In the genomic region with DNA sequence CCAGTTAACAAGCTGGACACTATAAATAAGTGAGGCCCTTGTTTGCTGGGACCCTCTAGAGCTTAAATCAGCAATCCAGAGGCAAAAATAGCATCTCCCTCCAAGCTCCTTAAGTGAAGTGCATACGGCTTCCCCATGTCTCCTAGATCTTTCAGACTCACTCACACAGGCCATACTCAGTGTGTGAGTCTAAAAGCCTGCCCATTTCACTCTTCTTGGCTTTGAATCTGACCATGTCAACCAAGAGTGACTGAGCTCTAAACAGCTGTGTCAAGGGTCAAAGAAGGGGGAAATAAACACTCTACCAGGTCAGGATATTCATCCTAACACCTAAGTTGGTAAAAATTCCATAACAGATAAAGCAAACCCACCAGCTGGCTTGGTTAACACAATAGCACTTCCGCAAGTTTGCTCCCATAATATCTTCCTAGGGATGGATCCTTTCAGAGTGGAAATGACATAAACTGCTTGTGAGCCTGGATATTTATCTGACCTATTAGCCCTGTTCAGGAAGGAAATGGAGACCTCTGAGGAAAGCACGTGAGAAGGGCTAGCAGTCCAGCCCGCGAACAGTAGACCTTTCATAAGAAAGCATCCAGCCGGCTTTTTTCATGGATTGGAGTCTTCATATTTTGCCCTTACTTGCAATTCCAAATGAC, we compare ENCODE assay signal across 17 cellular contexts.
DNase-seq lines count a peak whose midpoint lies in the region; ATAC-seq, FAIRE-seq and TF ChIP-seq lines count a peak whose summit lies in the region.
"Had no signal": no experiment of that assay in that cellular context is flagged by ENCODE, and none has a peak within 500 bp of the region (broad histone marks: within the 10 kb centered on the region; RNA-seq: fewer than 3 reads in every experiment).

No MANE protein-coding gene starts in this region.

- POLR2A ChIA-PET in Panc1 (lab: Charles Lee) (no interaction called here), endothelial cell of umbilical vein (lab: Charles Lee) (no interaction called here)

- H3K4me2 ChIP-seq in endothelial cell of umbilical vein (ENCODE audit: insufficient read depth, low read length), result peak overlapping the region; percentile 67
- H3K4me2 ChIP-seq: PC-9 had no signal

- DNase-seq in Panc1 (ENCODE audit: low read depth, low spot score) (no peak), endothelial cell of umbilical vein (ENCODE audit: low read depth, low spot score) (peak; percentile 86), right lobe of liver (no peak), sciatic nerve (ENCODE audit: low spot score) (no peak), T-helper 17 cell (no peak)
- DNase-seq in stimulated activated CD4-positive, alpha-beta T cell treated with anti-CD3 and anti-CD28 coated beads, Interleukin-2, amount 100 ng/mL, for 24 hours, result no peak
- DNase-seq: C1 segment of cervical spinal cord, DMS 273 treated with DMSO at 0.1 percent for 48 hours, GF-D8, Karpas-422, MG63, NCI-H1092, NCI-H510A treated with DMSO at 0.1 percent for 48 hours, PC-9 had no signal

- peak overlapping the region; percentile 13 for H3K9ac ChIP-seq in endothelial cell of umbilical vein (replicated peaks; ENCODE audit: extremely low read depth, insufficient read depth, low read length)

- intact Hi-C loops in Panc1 (cut with micrococcal nuclease; ENCODE audit: unreplicated experiment) (no loop called here), endothelial cell of umbilical vein (cut with micrococcal nuclease) (loop anchor here (1.0 to 5.0 kb wide), 4 partner anchors 23 to 72 kb away; no protein-coding TSS in a partner anchor), right lobe of liver (cut with DNase I) (no loop called here), sciatic nerve (cut with DNase I) (no loop called here)

- TF ChIP-seq CTCF in Panc1 (IDR thresholded peaks at IDR 0.05), result no peak
- TF ChIP-seq CTCF in endothelial cell of umbilical vein (IDR thresholded peaks at IDR 0.05; ENCODE audit: extremely low read depth in 1 of 2, insufficient read depth in 1 of 2, low read depth in 1 of 2, low read length in 2 of 2), result no peak
- TF ChIP-seq CTCF in right lobe of liver (IDR thresholded peaks at IDR 0.05), result no peak

- no TSS peak for BruUV-seq in Panc1 (replicated peaks; lab: Mats Ljungman, UMichigan)
- TSS peak; percentile 53 for BruUV-seq in endothelial cell of umbilical vein (replicated peaks; lab: Mats Ljungman, UMichigan)

- CTCF ChIA-PET in Panc1 (lab: Charles Lee) (no interaction called here), endothelial cell of umbilical vein (lab: Charles Lee) (interaction anchor here (0.8 to 3.0 kb wide), 6 partner anchors 25 to 68 kb away, joined by 3 to 13 read pairs (median 4); no protein-coding TSS in a partner anchor)

- H3K9me1 ChIP-seq in endothelial cell of umbilical vein (replicated peaks; ENCODE audit: control insufficient read depth, extremely low read depth, insufficient read depth, low read length), result no peaks in the 10 kb centered on the region

- H3K9me3 ChIP-seq in Panc1 (ENCODE audit: control insufficient read depth, insufficient read depth, low read depth, low read length), result no peaks in the 10 kb centered on the region
- H3K9me3 ChIP-seq in endothelial cell of umbilical vein (replicated peaks; ENCODE audit: control insufficient read depth, insufficient read depth, low read length), result no peaks in the 10 kb centered on the region
- no peaks in the 10 kb centered on the region for H3K9me3 ChIP-seq in right lobe of liver
- no peaks in the 10 kb centered on the region for H3K9me3 ChIP-seq in T-helper 17 cell (ENCODE audit: control insufficient read depth, low read length, poor library complexity, severe bottlenecking)
- H3K9me3 ChIP-seq: MG63 had no signal

- no peak for ATAC-seq in Panc1
- ATAC-seq in right lobe of liver, result peak; percentile 40 to 75 (median 68)
- peak; percentile 81 for ATAC-seq in sciatic nerve
- ATAC-seq in T-helper 17 cell, result no peak
- no peak for ATAC-seq in GM21515 (IDR thresholded peaks at IDR 0.05; ENCODE audit: unreplicated experiment)

- H3K4me1 ChIP-seq in Panc1 (ENCODE audit: control insufficient read depth, insufficient read depth, low read length) (no peaks in the 10 kb centered on the region; the same call in 1 of the 2 replicates), endothelial cell of umbilical vein (ENCODE audit: control insufficient read depth, extremely low read depth, insufficient read depth, low read length) (peaks cover 18% of the 10 kb centered on the region), right lobe of liver (no peaks in the 10 kb centered on the region)

- no peaks in the 10 kb centered on the region for H3K4me1 Mint-ChIP-seq in T-helper 17 cell

- H3K36me3 ChIP-seq in Panc1 (ENCODE audit: control insufficient read depth, insufficient read depth, low read length) (no peaks in the 10 kb centered on the region), endothelial cell of umbilical vein (ENCODE audit: control insufficient read depth in 2 of 2, extremely low read depth in 1 of 2, insufficient read depth in 2 of 2, low read length in 2 of 2) (no peaks in the 10 kb centered on the region), right lobe of liver (no peaks in the 10 kb centered on the region)

- no peak overlapping the region for H3K4me3 Mint-ChIP-seq in T-helper 17 cell

- dilution Hi-C loops in endothelial cell of umbilical vein (cut with MboI; ENCODE audit: extremely low pct_ligation_motif_present, low sequenced_read_pairs), result no loop called here

- 65% methylated on average over 3 of the region's 6 CpGs for WGBS in right lobe of liver (ENCODE audit: insufficient coverage, low coverage, low lambda C conversion rate, missing lambda C conversion rate)

- in situ Hi-C loops in Panc1 (cut with HindIII; ENCODE audit: low pct_unique_long_range_greater_than_20kb, low sequenced_read_pairs), result no loop called here

- no peaks in the 10 kb centered on the region for H3K36me3 Mint-ChIP-seq in T-helper 17 cell (ENCODE audit: low read depth)

- H4K20me1 ChIP-seq in endothelial cell of umbilical vein (replicated peaks; ENCODE audit: control insufficient read depth, extremely low read depth, insufficient read depth, low read length), result no peaks in the 10 kb centered on the region

- TF ChIP-seq POLR2A in endothelial cell of umbilical vein (IDR thresholded peaks at IDR 0.05; ENCODE audit: low read depth, low read length) (no peak), right lobe of liver (IDR thresholded peaks at IDR 0.05) (no peak)

- FAIRE-seq in endothelial cell of umbilical vein (lab: Jason Lieb, UNC), result peak; percentile 97
- FAIRE-seq: GM12892, H1 had no signal

- H3K4me3 ChIP-seq in Panc1 (ENCODE audit: low read depth in 2 of 2, low read length in 2 of 2) (no peak overlapping the region), endothelial cell of umbilical vein (replicated peaks in 1 of 3; ENCODE audit: insufficient read depth in 1 of 3, low read depth in 1 of 3, low read length in 3 of 3) (peak overlapping the region in 1 of 3 experiments; percentile 9), right lobe of liver (no peak overlapping the region)
- H3K4me3 ChIP-seq: MG63, PC-9 had no signal

- no peak overlapping the region for H3K27ac Mint-ChIP-seq in T-helper 17 cell

- no peaks in the 10 kb centered on the region for H3K27me3 ChIP-seq in Panc1 (ENCODE audit: control insufficient read depth, insufficient read depth, low read length)
- H3K27me3 ChIP-seq in endothelial cell of umbilical vein (ENCODE audit: control insufficient read depth in 2 of 2, insufficient read depth in 2 of 2, low read length in 2 of 2), result no peaks in the 10 kb centered on the region
- no peaks in the 10 kb centered on the region for H3K27me3 ChIP-seq in right lobe of liver
- H3K27me3 ChIP-seq: MG63 had no signal

- H3K79me2 ChIP-seq in endothelial cell of umbilical vein (ENCODE audit: control insufficient read depth, insufficient read depth, low read length), result peaks cover 11% of the 10 kb centered on the region

- H3K27me3 Mint-ChIP-seq in T-helper 17 cell, result no peaks in the 10 kb centered on the region

- no peak overlapping the region for H2AFZ ChIP-seq in endothelial cell of umbilical vein (ENCODE audit: low read depth, low read length)
- H2AFZ ChIP-seq: PC-9 had no signal

- H3K27ac ChIP-seq in Panc1 (ENCODE audit: low read length), result 0 out of 2 replicates have a peak overlapping the region, but pooled peaks have one; percentile 17
- peak overlapping the region; percentile 75 for H3K27ac ChIP-seq in endothelial cell of umbilical vein (ENCODE audit: insufficient read depth, low read depth, low read length)
- H3K27ac ChIP-seq in right lobe of liver, result no peak overlapping the region
- H3K27ac ChIP-seq: PC-9 had no signal

TF ChIP-seq in endothelial cell of umbilical vein, 7 proteins besides CTCF, POLR2A, EP300 and RAD21:
- TF ChIP-seq EZH2 (IDR thresholded peaks at IDR 0.05; ENCODE audit: borderline replicate concordance, low read depth, low read length, severe bottlenecking), result no peak
- peak; percentile 15 for TF ChIP-seq MAX (IDR thresholded peaks at IDR 0.05; ENCODE audit: insufficient read depth, insufficient read length)
- peak; percentile 18 for TF ChIP-seq FOS (IDR thresholded peaks at IDR 0.05; ENCODE audit: borderline replicate concordance, insufficient read depth, low read length)
- TF ChIP-seq JUN (IDR thresholded peaks at IDR 0.05; ENCODE audit: borderline replicate concordance, insufficient read depth, insufficient read length, low read depth), result peak; percentile 6
- peak; percentile 65 for TF ChIP-seq GATA2 (IDR thresholded peaks at IDR 0.05; ENCODE audit: insufficient read depth, insufficient read length, low read depth, low read length)
- TF ChIP-seq MYC (IDR thresholded peaks at IDR 0.05; ENCODE audit: low read depth, low read length), result no peak
- peak; percentile 51 for TF ChIP-seq POLR2AphosphoS5 (IDR thresholded peaks at IDR 0.05; ENCODE audit: insufficient read depth, low read depth, low read length)

Comparison
In these comparisons a context has a peak if more than half of its experiments do, and no peak if none do; other contexts are left out.
1. ATAC-seq: peak in right lobe of liver (4 of 4) and sciatic nerve (single experiment); none in Panc1 (single experiment), T-helper 17 cell (single experiment) and GM21515 (single experiment).
2. H3K27ac ChIP-seq: peak in Panc1 (single experiment) and endothelial cell of umbilical vein (single experiment); none in right lobe of liver (0 of 3).